1 cellular context compared by ENCODE assay signal in the genomic region with DNA sequence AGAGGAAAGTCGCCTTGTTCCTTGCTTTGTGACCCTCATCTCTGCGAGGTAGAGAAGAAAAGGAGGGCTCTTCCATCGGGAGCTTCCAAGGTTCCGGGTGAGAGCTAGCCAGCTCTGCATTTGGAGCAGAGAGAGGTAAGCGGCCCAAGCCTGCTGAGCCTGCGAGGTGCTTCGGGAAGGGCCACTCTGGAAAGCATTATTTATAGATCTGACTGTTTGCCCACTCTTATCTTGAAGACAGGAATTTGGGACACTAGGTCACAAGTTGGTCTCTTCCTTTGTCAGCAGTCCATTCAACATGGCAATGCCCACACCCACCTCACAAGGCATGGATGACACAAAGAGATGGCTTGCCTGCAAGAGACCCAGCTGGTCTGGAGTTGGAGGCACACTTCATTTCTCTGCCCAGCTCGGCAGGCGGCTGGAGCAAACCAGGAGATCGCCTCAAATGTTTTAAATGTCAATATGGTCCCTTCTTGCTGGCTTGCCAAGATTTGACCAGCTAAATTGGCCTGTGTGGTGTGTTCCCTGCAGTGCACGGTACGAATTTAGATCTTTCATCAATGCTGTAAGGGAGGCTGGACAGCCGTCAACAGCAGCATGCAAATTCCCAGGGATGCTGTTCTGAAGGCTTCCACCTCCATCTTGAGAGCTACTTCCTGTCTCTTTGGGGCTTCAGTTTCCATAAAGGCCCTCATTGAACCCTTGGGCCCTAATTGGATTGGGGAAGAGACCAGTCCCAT.
A peak's percentile ranks its signal among the peaks of the same experiment; 100 is the strongest.
TF ChIP-seq lines count a peak whose summit lies in the region.

No MANE protein-coding gene starts in this region.

TF ChIP-seq in HepG2, 621 proteins besides CTCF, POLR2A, EP300 and RAD21:
- TF ChIP-seq, protein P1, sequence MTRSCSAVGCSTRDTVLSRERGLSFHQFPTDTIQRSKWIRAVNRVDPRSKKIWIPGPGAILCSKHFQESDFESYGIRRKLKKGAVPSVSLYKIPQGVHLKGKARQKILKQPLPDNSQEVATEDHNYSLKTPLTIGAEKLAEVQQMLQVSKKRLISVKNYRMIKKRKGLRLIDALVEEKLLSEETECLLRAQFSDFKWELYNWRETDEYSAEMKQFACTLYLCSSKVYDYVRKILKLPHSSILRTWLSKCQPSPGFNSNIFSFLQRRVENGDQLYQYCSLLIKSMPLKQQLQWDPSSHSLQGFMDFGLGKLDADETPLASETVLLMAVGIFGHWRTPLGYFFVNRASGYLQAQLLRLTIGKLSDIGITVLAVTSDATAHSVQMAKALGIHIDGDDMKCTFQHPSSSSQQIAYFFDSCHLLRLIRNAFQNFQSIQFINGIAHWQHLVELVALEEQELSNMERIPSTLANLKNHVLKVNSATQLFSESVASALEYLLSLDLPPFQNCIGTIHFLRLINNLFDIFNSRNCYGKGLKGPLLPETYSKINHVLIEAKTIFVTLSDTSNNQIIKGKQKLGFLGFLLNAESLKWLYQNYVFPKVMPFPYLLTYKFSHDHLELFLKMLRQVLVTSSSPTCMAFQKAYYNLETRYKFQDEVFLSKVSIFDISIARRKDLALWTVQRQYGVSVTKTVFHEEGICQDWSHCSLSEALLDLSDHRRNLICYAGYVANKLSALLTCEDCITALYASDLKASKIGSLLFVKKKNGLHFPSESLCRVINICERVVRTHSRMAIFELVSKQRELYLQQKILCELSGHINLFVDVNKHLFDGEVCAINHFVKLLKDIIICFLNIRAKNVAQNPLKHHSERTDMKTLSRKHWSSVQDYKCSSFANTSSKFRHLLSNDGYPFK (CRISPR knock-in tag; IDR thresholded peaks at IDR 0.05; ENCODE audit: borderline replicate concordance), result 0 out of 2 replicates have a peak, but pooled peaks have one; percentile 34
- TF ChIP-seq ZNF230 (CRISPR knock-in tag; IDR thresholded peaks at IDR 0.05) (no peak), ZBTB38 (CRISPR knock-in tag; IDR thresholded peaks at IDR 0.05) (no peak), ZFP41 (CRISPR knock-in tag; IDR thresholded peaks at IDR 0.05; ENCODE audit: borderline replicate concordance) (0 out of 2 replicates have a peak, but pooled peaks have one; percentile 5), TAF15 (IDR thresholded peaks at IDR 0.05; ENCODE audit: low read depth, low read length, poor library complexity, severe bottlenecking) (no peak), ZNF724P (CRISPR knock-in tag; IDR thresholded peaks at IDR 0.05; ENCODE audit: borderline replicate concordance) (0 out of 2 replicates have a peak, but pooled peaks have one; percentile 38), AGO2 (optimal IDR thresholded peaks at IDR 0.05; ENCODE audit: low read depth, low read length) (no peak), ZBTB1 (CRISPR knock-in tag; IDR thresholded peaks at IDR 0.05; ENCODE audit: borderline replicate concordance) (no peak), ZNF136 (CRISPR knock-in tag; IDR thresholded peaks at IDR 0.05; ENCODE audit: low read depth) (no peak), ZNF460 (CRISPR knock-in tag; IDR thresholded peaks at IDR 0.05; ENCODE audit: borderline replicate concordance) (no peak), ZNF543 (CRISPR knock-in tag; IDR thresholded peaks at IDR 0.05) (no peak), SCMH1 (CRISPR knock-in tag; IDR thresholded peaks at IDR 0.05; ENCODE audit: borderline replicate concordance) (no peak), MED13 (CRISPR knock-in tag; IDR thresholded peaks at IDR 0.05) (no peak), MED8 (CRISPR knock-in tag; IDR thresholded peaks at IDR 0.05; ENCODE audit: insufficient replicate concordance) (peak; percentile 25), ZNF572 (CRISPR knock-in tag; IDR thresholded peaks at IDR 0.05) (0 out of 2 replicates have a peak, but pooled peaks have one; percentile 61), REPIN1 (CRISPR knock-in tag; IDR thresholded peaks at IDR 0.05; ENCODE audit: borderline replicate concordance, low read depth) (no peak), SP4 (CRISPR knock-in tag; IDR thresholded peaks at IDR 0.05) (peak; percentile 25; the same call in 1 of the 2 replicates)
- TF ChIP-seq, protein P2, sequence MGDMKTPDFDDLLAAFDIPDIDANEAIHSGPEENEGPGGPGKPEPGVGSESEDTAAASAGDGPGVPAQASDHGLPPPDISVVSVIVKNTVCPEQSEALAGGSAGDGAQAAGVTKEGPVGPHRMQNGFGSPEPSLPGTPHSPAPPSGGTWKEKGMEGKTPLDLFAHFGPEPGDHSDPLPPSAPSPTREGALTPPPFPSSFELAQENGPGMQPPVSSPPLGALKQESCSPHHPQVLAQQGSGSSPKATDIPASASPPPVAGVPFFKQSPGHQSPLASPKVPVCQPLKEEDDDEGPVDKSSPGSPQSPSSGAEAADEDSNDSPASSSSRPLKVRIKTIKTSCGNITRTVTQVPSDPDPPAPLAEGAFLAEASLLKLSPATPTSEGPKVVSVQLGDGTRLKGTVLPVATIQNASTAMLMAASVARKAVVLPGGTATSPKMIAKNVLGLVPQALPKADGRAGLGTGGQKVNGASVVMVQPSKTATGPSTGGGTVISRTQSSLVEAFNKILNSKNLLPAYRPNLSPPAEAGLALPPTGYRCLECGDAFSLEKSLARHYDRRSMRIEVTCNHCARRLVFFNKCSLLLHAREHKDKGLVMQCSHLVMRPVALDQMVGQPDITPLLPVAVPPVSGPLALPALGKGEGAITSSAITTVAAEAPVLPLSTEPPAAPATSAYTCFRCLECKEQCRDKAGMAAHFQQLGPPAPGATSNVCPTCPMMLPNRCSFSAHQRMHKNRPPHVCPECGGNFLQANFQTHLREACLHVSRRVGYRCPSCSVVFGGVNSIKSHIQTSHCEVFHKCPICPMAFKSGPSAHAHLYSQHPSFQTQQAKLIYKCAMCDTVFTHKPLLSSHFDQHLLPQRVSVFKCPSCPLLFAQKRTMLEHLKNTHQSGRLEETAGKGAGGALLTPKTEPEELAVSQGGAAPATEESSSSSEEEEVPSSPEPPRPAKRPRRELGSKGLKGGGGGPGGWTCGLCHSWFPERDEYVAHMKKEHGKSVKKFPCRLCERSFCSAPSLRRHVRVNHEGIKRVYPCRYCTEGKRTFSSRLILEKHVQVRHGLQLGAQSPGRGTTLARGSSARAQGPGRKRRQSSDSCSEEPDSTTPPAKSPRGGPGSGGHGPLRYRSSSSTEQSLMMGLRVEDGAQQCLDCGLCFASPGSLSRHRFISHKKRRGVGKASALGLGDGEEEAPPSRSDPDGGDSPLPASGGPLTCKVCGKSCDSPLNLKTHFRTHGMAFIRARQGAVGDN (CRISPR knock-in tag; IDR thresholded peaks at IDR 0.05), result no peak; the same call in 1 of the 2 replicates
- TF ChIP-seq, protein P3, sequence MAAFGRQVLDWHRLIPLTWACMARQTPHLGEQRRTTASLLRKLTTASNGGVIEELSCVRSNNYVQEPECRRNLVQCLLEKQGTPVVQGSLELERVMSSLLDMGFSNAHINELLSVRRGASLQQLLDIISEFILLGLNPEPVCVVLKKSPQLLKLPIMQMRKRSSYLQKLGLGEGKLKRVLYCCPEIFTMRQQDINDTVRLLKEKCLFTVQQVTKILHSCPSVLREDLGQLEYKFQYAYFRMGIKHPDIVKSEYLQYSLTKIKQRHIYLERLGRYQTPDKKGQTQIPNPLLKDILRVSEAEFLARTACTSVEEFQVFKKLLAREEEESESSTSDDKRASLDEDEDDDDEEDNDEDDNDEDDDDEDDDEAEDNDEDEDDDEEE (CRISPR knock-in tag; IDR thresholded peaks at IDR 0.05), result no peak
TF ChIP-seq in HepG2: peak in this region for 6.
